ENCODE assay signal across 8 cellular contexts in the genomic region with DNA sequence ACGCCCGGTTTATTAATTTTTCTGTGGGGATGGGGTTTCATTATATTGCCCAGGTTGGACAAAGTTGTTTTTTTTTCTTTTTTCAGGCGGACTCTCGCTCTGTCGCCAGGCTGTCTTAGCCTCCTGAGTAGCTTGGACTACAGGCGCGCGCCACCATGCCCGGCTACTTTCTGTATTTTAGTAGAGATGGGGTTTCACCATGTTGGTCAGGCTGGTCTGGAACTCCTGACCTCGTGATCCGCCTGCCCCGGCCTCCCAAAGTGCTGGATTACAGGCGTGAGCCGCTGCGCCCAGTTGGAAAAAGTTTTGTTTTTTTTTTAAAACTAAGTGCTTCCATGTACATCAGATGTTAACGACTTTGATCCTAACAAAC. TPM values are rescaled to one million over a fixed set of nuclear protein-coding genes. Genes with fewer than 3 reads are reported as not detected.
DNase-seq lines count a peak whose midpoint lies in the region; ATAC-seq and TF ChIP-seq lines count a peak whose summit lies in the region.

No MANE protein-coding gene starts in this region.

- H3K9me3 Mint-ChIP-seq in CD4-positive, alpha-beta T cell, result no peaks in the 10 kb centered on the region

- H3K9me3 ChIP-seq in CD4-positive, alpha-beta T cell (ENCODE audit: control insufficient read depth, low read length), result no peaks in the 10 kb centered on the region
- H3K9me3 ChIP-seq in Panc1 (ENCODE audit: control insufficient read depth, insufficient read depth, low read depth, low read length), result peaks cover 3% of the 10 kb centered on the region; the same call in 1 of the 2 replicates
- H3K9me3 ChIP-seq in osteoblast (ENCODE audit: low read depth, low read length), result no peaks in the 10 kb centered on the region

- no peaks in the 10 kb centered on the region for H3K27me3 Mint-ChIP-seq in CD4-positive, alpha-beta T cell

- DNase-seq in CD4-positive, alpha-beta T cell, result no peak
- no peak for DNase-seq in Panc1 (ENCODE audit: low read depth, low spot score)
- DNase-seq in epithelial cell of prostate (ENCODE audit: low read depth, low spot score), result no peak
- DNase-seq in osteoblast (ENCODE audit: insufficient read length, low spot score, missing footprints), result peak; percentile 29
- no peak for DNase-seq in effector CD4-positive, alpha-beta T cell
- no peak for DNase-seq in LoVo (ENCODE audit: low spot score)
- DNase-seq in DMS53 (lab: John Stamatoyannopoulos, UW), result no peak
- DNase-seq in NCI-H2107 treated with DMSO at 0.1 percent for 48 hours (lab: John Stamatoyannopoulos, UW; ENCODE audit: unreplicated experiment), result no peak

- BruUV-seq in Panc1 (replicated peaks; lab: Mats Ljungman, UMichigan), result no TSS peak

- peak overlapping the region; percentile 97 for H3K27ac ChIP-seq in CD4-positive, alpha-beta T cell (ENCODE audit: low read depth, low read length)
- H3K27ac ChIP-seq in Panc1 (ENCODE audit: low read length), result peak overlapping the region; percentile 90
- H3K27ac ChIP-seq in epithelial cell of prostate, result peak overlapping the region; percentile 91
- peak overlapping the region; percentile 93 for H3K27ac ChIP-seq in osteoblast (ENCODE audit: low read depth, low read length)

- ATAC-seq in CD4-positive, alpha-beta T cell (ENCODE audit: poor library complexity), result no peak
- no peak for ATAC-seq in Panc1

- H3K79me2 ChIP-seq in osteoblast (ENCODE audit: insufficient read depth, low read length), result peaks cover 61% of the 10 kb centered on the region

- no peak for TF ChIP-seq CTCF in CD4-positive, alpha-beta T cell (IDR thresholded peaks at IDR 0.05)
- TF ChIP-seq CTCF in Panc1 (IDR thresholded peaks at IDR 0.05) (no peak), osteoblast (IDR thresholded peaks at IDR 0.05; ENCODE audit: extremely low read depth, low read depth, low read length) (no peak)

- H3K4me3 Mint-ChIP-seq in CD4-positive, alpha-beta T cell, result peak overlapping the region; percentile 97

- CTCF ChIA-PET in CD4-positive, alpha-beta T cell (lab: Charles Lee), result interaction anchor here (1.3 to 2.0 kb wide), 3 partner anchors 9 to 29 kb away, joined by 3 to 7 read pairs (median 3); no protein-coding TSS in a partner anchor
- CTCF ChIA-PET in Panc1 (lab: Charles Lee), result interaction anchor here (0.6 kb wide), 1 partner anchor 24 kb away, joined by 4 read pairs; no protein-coding TSS in a partner anchor

- intact Hi-C loops in CD4-positive, alpha-beta T cell (cut with DNase I, micrococcal nuclease), result loop anchor here (1.0 to 10.0 kb wide), 4 partner anchors 28 to 514 kb away; a partner anchor contains a TSS
- intact Hi-C loops in Panc1 (cut with micrococcal nuclease; ENCODE audit: unreplicated experiment), result loop anchor here (10.0 kb wide), 1 partner anchor 54 kb away; a partner anchor contains a TSS

- in situ Hi-C loops in Panc1 (cut with HindIII; ENCODE audit: low pct_unique_long_range_greater_than_20kb, low sequenced_read_pairs), result no loop called here

- no peaks in the 10 kb centered on the region for H3K27me3 ChIP-seq in CD4-positive, alpha-beta T cell (ENCODE audit: control insufficient read depth, insufficient read depth, low read length)
- H3K27me3 ChIP-seq in Panc1 (ENCODE audit: control insufficient read depth, insufficient read depth, low read length) (no peaks in the 10 kb centered on the region), osteoblast (ENCODE audit: insufficient read depth, low read length) (no peaks in the 10 kb centered on the region)

- H3K4me1 ChIP-seq in Panc1 (ENCODE audit: control insufficient read depth, insufficient read depth, low read length) (peaks cover 5% of the 10 kb centered on the region), osteoblast (ENCODE audit: insufficient read depth, low read length) (peaks cover 13% of the 10 kb centered on the region)

- H3K36me3 ChIP-seq in Panc1 (ENCODE audit: control insufficient read depth, insufficient read depth, low read length) (peaks cover 5% of the 10 kb centered on the region), osteoblast (ENCODE audit: insufficient read depth, low read length) (peaks cover 13% of the 10 kb centered on the region)

- H3K4me1 Mint-ChIP-seq in CD4-positive, alpha-beta T cell (ENCODE audit: low read depth), result peaks cover 48% of the 10 kb centered on the region

- H3K4me3 ChIP-seq in Panc1 (ENCODE audit: low read depth in 2 of 2, low read length in 2 of 2), result peak overlapping the region; percentile 98 to 100
- peak overlapping the region; percentile 97 for H3K4me3 ChIP-seq in osteoblast (ENCODE audit: insufficient read depth, low read length)

- H3K4me2 ChIP-seq in osteoblast (ENCODE audit: insufficient read depth, low read length), result peak overlapping the region; percentile 99

- H2AFZ ChIP-seq in osteoblast (ENCODE audit: low read length), result peak overlapping the region; percentile 97

- H4K20me1 ChIP-seq in osteoblast (ENCODE audit: insufficient read depth, low read length), result peaks cover 17% of the 10 kb centered on the region

- H3K36me3 Mint-ChIP-seq in CD4-positive, alpha-beta T cell (ENCODE audit: low read depth), result peaks cover 42% of the 10 kb centered on the region

- peak overlapping the region; percentile 92 for H3K27ac Mint-ChIP-seq in CD4-positive, alpha-beta T cell

- POLR2A ChIA-PET in CD4-positive, alpha-beta T cell (lab: Charles Lee), result interaction anchor here (0.6 to 4.5 kb wide), 24 partner anchors 8 to 928 kb away, joined by 3 to 99 read pairs (median 7); a partner anchor contains a TSS
- POLR2A ChIA-PET in Panc1 (lab: Charles Lee), result interaction anchor here (0.6 kb wide), 1 partner anchor 39 kb away, joined by 4 read pairs; no protein-coding TSS in a partner anchor

RNA-seq across cellular contexts. Expression of a gene that starts 0.5 kb away (rescaled TPM):
- 100 to 1,000 TPM; 215 to 223 TPM for total RNA-seq in CD4-positive, alpha-beta T cell
- total RNA-seq in Panc1 (2021; ENCODE audit: unreplicated experiment) (20.0 TPM), osteoblast (32.1 and 34.7 TPM in 2 replicates)
- 14.4 TPM for polyA plus RNA-seq in Panc1 (2012; ENCODE audit: insufficient read length)

RNA-seq across cellular contexts. Expression of a gene that starts 3.8 kb away (rescaled TPM):
- 1 to 10 TPM; 3.8 to 4.4 TPM for total RNA-seq in CD4-positive, alpha-beta T cell
- total RNA-seq in Panc1 (2021; ENCODE audit: unreplicated experiment), result 17.5 TPM
- polyA plus RNA-seq in Panc1 (2012; ENCODE audit: insufficient read length), result 13.7 TPM
- total RNA-seq in osteoblast, result 12.3 and 12.7 TPM in 2 replicates

RNA-seq across cellular contexts. Expression of a gene that starts 27.9 kb away (rescaled TPM):
- 10 to 100 TPM; 11.5 to 13.5 TPM for total RNA-seq in CD4-positive, alpha-beta T cell
- total RNA-seq in Panc1 (2021; ENCODE audit: unreplicated experiment) (15.1 TPM), osteoblast (5.0 and 6.9 TPM in 2 replicates)
- 7.2 TPM for polyA plus RNA-seq in Panc1 (2012; ENCODE audit: insufficient read length)

RNA-seq across cellular contexts. Expression of a gene that starts 34.7 kb away (rescaled TPM):
- 10 to 100 TPM; 50.9 to 51.9 TPM for total RNA-seq in CD4-positive, alpha-beta T cell
- 476 TPM for total RNA-seq in Panc1 (2021; ENCODE audit: unreplicated experiment)
- polyA plus RNA-seq in Panc1 (2012; ENCODE audit: insufficient read length), result 765 TPM
- 330 and 342 TPM in 2 replicates for total RNA-seq in osteoblast

RNA-seq across cellular contexts. Expression of a gene that starts 51.3 kb away (rescaled TPM):
- total RNA-seq in CD4-positive, alpha-beta T cell, result 1 to 10 TPM; 1.5 to 1.8 TPM
- 4.6 TPM for total RNA-seq in Panc1 (2021; ENCODE audit: unreplicated experiment)
- polyA plus RNA-seq in Panc1 (2012; ENCODE audit: insufficient read length), result 3.5 TPM
- 7.6 and 8.5 TPM in 2 replicates for total RNA-seq in osteoblast
